1 cellular context compared by ENCODE assay signal in genomic region chr3:45592830-45593707, GRCh38.
TF ChIP-seq lines count a peak whose summit lies in the region.

No MANE protein-coding gene starts in this region.

TF ChIP-seq in HepG2, 621 proteins besides CTCF, POLR2A, EP300 and RAD21 (continued from another document and continues in another):
- no peak for TF ChIP-seq PREB (CRISPR knock-in tag; IDR thresholded peaks at IDR 0.05)
- TF ChIP-seq HNRNPLL (IDR thresholded peaks at IDR 0.05; ENCODE audit: low read depth, low read length, poor library complexity, severe bottlenecking): peak; percentile 49
- peak; percentile 49 for TF ChIP-seq MNT (IDR thresholded peaks at IDR 0.05)
- TF ChIP-seq ZNF260 (CRISPR knock-in tag; IDR thresholded peaks at IDR 0.05; ENCODE audit: borderline replicate concordance, low read depth): no peak
- 0 out of 2 replicates have a peak, but pooled peaks have one; percentile 48 for TF ChIP-seq ZNF776 (CRISPR knock-in tag; IDR thresholded peaks at IDR 0.05)
- TF ChIP-seq REL (CRISPR knock-in tag; conservative IDR thresholded peaks at IDR 0.05): 0 out of 2 replicates have a peak, but pooled peaks have one; percentile 30
- TF ChIP-seq UBTF (CRISPR knock-in tag; IDR thresholded peaks at IDR 0.05): peak; percentile 51; the same call in 1 of the 2 replicates
- no peak for TF ChIP-seq ZNF230 (CRISPR knock-in tag; IDR thresholded peaks at IDR 0.05)
- TF ChIP-seq E2F2 (CRISPR knock-in tag; IDR thresholded peaks at IDR 0.05; ENCODE audit: borderline replicate concordance): peak; percentile 46; the same call in 1 of the 2 replicates
- TF ChIP-seq SAP130 (CRISPR knock-in tag; IDR thresholded peaks at IDR 0.05; ENCODE audit: low read depth): peak; percentile 61
- TF ChIP-seq RELA (CRISPR knock-in tag; IDR thresholded peaks at IDR 0.05): no peak
- no peak for TF ChIP-seq ZNF33A (CRISPR knock-in tag; IDR thresholded peaks at IDR 0.05; ENCODE audit: borderline replicate concordance)
- peak; percentile 46; the same call in 1 of the 2 replicates for TF ChIP-seq GABPB1 (CRISPR knock-in tag; IDR thresholded peaks at IDR 0.05)
- peak; percentile 81 for TF ChIP-seq NAIF1 (CRISPR knock-in tag; IDR thresholded peaks at IDR 0.05; ENCODE audit: borderline replicate concordance)
- 0 out of 2 replicates have a peak, but pooled peaks have one; percentile 58 for TF ChIP-seq ZNF296 (CRISPR knock-in tag; conservative IDR thresholded peaks at IDR 0.05)
- no peak for TF ChIP-seq SMARCC2 (IDR thresholded peaks at IDR 0.05)
- peak; percentile 85; the same call in 1 of the 2 replicates for TF ChIP-seq ZNF557 (CRISPR knock-in tag; IDR thresholded peaks at IDR 0.05)
- no peak for TF ChIP-seq ZNF703 (CRISPR knock-in tag; IDR thresholded peaks at IDR 0.05; ENCODE audit: borderline replicate concordance)
- no peak for TF ChIP-seq ZNF205 (CRISPR knock-in tag; IDR thresholded peaks at IDR 0.05)
- no peak for TF ChIP-seq TARDBP (CRISPR knock-in tag; IDR thresholded peaks at IDR 0.05)
- no peak for TF ChIP-seq TGIF2 (CRISPR knock-in tag; IDR thresholded peaks at IDR 0.05)
- no peak for TF ChIP-seq FUBP1 (CRISPR knock-in tag; IDR thresholded peaks at IDR 0.05; ENCODE audit: borderline replicate concordance)
- no peak for TF ChIP-seq ASH2L (IDR thresholded peaks at IDR 0.05; ENCODE audit: insufficient read length, low read depth, low read length)
- no peak for TF ChIP-seq ZNF546 (CRISPR knock-in tag; conservative IDR thresholded peaks at IDR 0.05)
- TF ChIP-seq AGO1 (IDR thresholded peaks at IDR 0.05; ENCODE audit: low read depth, low read length, poor library complexity, severe bottlenecking): no peak
- TF ChIP-seq MYC (CRISPR knock-in tag; IDR thresholded peaks at IDR 0.05; ENCODE audit: borderline replicate concordance): peak; percentile 78; the same call in 1 of the 2 replicates
- TF ChIP-seq ZNF343 (CRISPR knock-in tag; IDR thresholded peaks at IDR 0.05): peak; percentile 78; the same call in 1 of the 2 replicates
- TF ChIP-seq TBP (CRISPR knock-in tag; IDR thresholded peaks at IDR 0.05): no peak
- no peak for TF ChIP-seq TCF7L2 (IDR thresholded peaks at IDR 0.05; ENCODE audit: low read depth, low read length)
- TF ChIP-seq KLF6 (CRISPR knock-in tag; IDR thresholded peaks at IDR 0.05): 0 out of 2 replicates have a peak, but pooled peaks have one; percentile 66
- TF ChIP-seq IRF2 (CRISPR knock-in tag; IDR thresholded peaks at IDR 0.05): peak; percentile 13; the same call in 1 of the 2 replicates
- no peak for TF ChIP-seq LRRFIP1 (CRISPR knock-in tag; conservative IDR thresholded peaks at IDR 0.05)
- peak; percentile 90; the same call in 1 of the 2 replicates for TF ChIP-seq ZNF558 (CRISPR knock-in tag; IDR thresholded peaks at IDR 0.05; ENCODE audit: borderline replicate concordance)
- TF ChIP-seq ZNF333 (CRISPR knock-in tag; IDR thresholded peaks at IDR 0.05; ENCODE audit: borderline replicate concordance): peak; percentile 90; the same call in 1 of the 2 replicates
- TF ChIP-seq IRF1 (CRISPR knock-in tag; IDR thresholded peaks at IDR 0.05; ENCODE audit: low read depth): no peak
- TF ChIP-seq HIVEP1 (CRISPR knock-in tag; IDR thresholded peaks at IDR 0.05): peak; percentile 86
- TF ChIP-seq MIER3 (CRISPR knock-in tag; IDR thresholded peaks at IDR 0.05; ENCODE audit: borderline replicate concordance): no peak; the same call in 1 of the 2 replicates
- 0 out of 2 replicates have a peak, but pooled peaks have one; percentile 52 for TF ChIP-seq HOXA9 (CRISPR knock-in tag; IDR thresholded peaks at IDR 0.05; ENCODE audit: borderline replicate concordance)
- TF ChIP-seq GTF2F1 (IDR thresholded peaks at IDR 0.05; ENCODE audit: low read length): no peak
- peak; percentile 55; the same call in 1 of the 2 replicates for TF ChIP-seq KDM2A (CRISPR knock-in tag; IDR thresholded peaks at IDR 0.05; ENCODE audit: borderline replicate concordance, low read depth)
- no peak for TF ChIP-seq ZBTB39 (CRISPR knock-in tag; IDR thresholded peaks at IDR 0.05)
- no peak for TF ChIP-seq ZNF724P (CRISPR knock-in tag; IDR thresholded peaks at IDR 0.05; ENCODE audit: borderline replicate concordance)
- TF ChIP-seq EEA1 (CRISPR knock-in tag; IDR thresholded peaks at IDR 0.05; ENCODE audit: borderline replicate concordance): no peak
- no peak for TF ChIP-seq KLF11 (CRISPR knock-in tag; IDR thresholded peaks at IDR 0.05)
- TF ChIP-seq REST (IDR thresholded peaks at IDR 0.05; ENCODE audit: borderline replicate concordance in 1 of 2, low read depth in 1 of 2, low read length in 2 of 2): no peak
- TF ChIP-seq TP53 (CRISPR knock-in tag; conservative IDR thresholded peaks at IDR 0.05): no peak
- TF ChIP-seq MAX (IDR thresholded peaks at IDR 0.05): peak; percentile 94
- 0 out of 2 replicates have a peak, but pooled peaks have one; percentile 30 for TF ChIP-seq ESRRA (CRISPR knock-in tag; IDR thresholded peaks at IDR 0.05; ENCODE audit: low read depth)
